In genomic region chr5:40441733-40442132, GRCh38 we compare ENCODE assay signal across 10 cellular contexts.
A peak's percentile ranks its signal among the peaks of the same experiment; 100 is the strongest.
DNase-seq lines count a peak whose midpoint lies in the region; ATAC-seq and TF ChIP-seq lines count a peak whose summit lies in the region.
"Had no signal": no experiment of that assay in that cellular context is flagged by ENCODE, and none has a peak within 500 bp of the region (broad histone marks: within the 10 kb centered on the region; RNA-seq: fewer than 3 reads in every experiment).

No MANE protein-coding gene starts in this region.

- ATAC-seq in CD4-positive, alpha-beta T cell (ENCODE audit: poor library complexity): peak; percentile 86
- peak; percentile 54 for ATAC-seq in HG03066 (IDR thresholded peaks at IDR 0.05; ENCODE audit: low read depth, unreplicated experiment)
- peak; percentile 42 to 44 for ATAC-seq in activated T-cell treated with anti-CD3 and anti-CD28 coated beads, Interleukin-2, amount 50 U/mL, for 72 hours (replicated peaks in 1 of 2)
- ATAC-seq in naive thymus-derived CD8-positive, alpha-beta T cell: peak; percentile 81 to 85
- ATAC-seq: sciatic nerve had no signal

- no peaks in the 10 kb centered on the region for H3K27me3 Mint-ChIP-seq in CD4-positive, alpha-beta T cell
- no peaks in the 10 kb centered on the region for H3K27me3 Mint-ChIP-seq in activated T-cell treated with anti-CD3 and anti-CD28 coated beads, Interleukin-2, amount 50 U/mL, for 72 hours (ENCODE audit: low read depth)
- H3K27me3 Mint-ChIP-seq in naive thymus-derived CD8-positive, alpha-beta T cell: no peaks in the 10 kb centered on the region
- H3K27me3 Mint-ChIP-seq in chondrocyte (ENCODE audit: low read depth): no peaks in the 10 kb centered on the region

- POLR2A ChIA-PET in CD4-positive, alpha-beta T cell (lab: Charles Lee): interaction anchor here (0.5 to 3.9 kb wide), 6 partner anchors 18 to 325 kb away, joined by 3 to 29 read pairs (median 4); partner anchors contain the start of gene PTGER4
- POLR2A ChIA-PET in naive thymus-derived CD8-positive, alpha-beta T cell (lab: Charles Lee): interaction anchor here (0.7 to 7.7 kb wide), 7 partner anchors 12 to 238 kb away, joined by 3 to 96 read pairs (median 4); partner anchors contain the start of gene PTGER4

- peaks cover 48% of the 10 kb centered on the region for H3K4me1 Mint-ChIP-seq in CD4-positive, alpha-beta T cell (ENCODE audit: low read depth)
- peaks cover 53% of the 10 kb centered on the region for H3K4me1 Mint-ChIP-seq in activated T-cell treated with anti-CD3 and anti-CD28 coated beads, Interleukin-2, amount 50 U/mL, for 72 hours (ENCODE audit: low read depth)
- H3K4me1 Mint-ChIP-seq in naive thymus-derived CD8-positive, alpha-beta T cell: peaks cover 26 to 51% (median 51%) of the 10 kb centered on the region in 4 donors
- peaks cover 21% of the 10 kb centered on the region for H3K4me1 Mint-ChIP-seq in chondrocyte (ENCODE audit: low read depth)

- no peaks in the 10 kb centered on the region for H3K9me3 ChIP-seq in CD4-positive, alpha-beta T cell (ENCODE audit: control insufficient read depth, low read length)

- H3K27ac Mint-ChIP-seq in CD4-positive, alpha-beta T cell: peak overlapping the region; percentile 87
- peak overlapping the region; percentile 88 for H3K27ac Mint-ChIP-seq in activated T-cell treated with anti-CD3 and anti-CD28 coated beads, Interleukin-2, amount 50 U/mL, for 72 hours
- H3K27ac Mint-ChIP-seq in naive thymus-derived CD8-positive, alpha-beta T cell: peak overlapping the region; percentile 85 to 99 (median 96)
- H3K27ac Mint-ChIP-seq in chondrocyte (ENCODE audit: unreplicated experiment): no peak overlapping the region

- no peaks in the 10 kb centered on the region for H3K27me3 ChIP-seq in CD4-positive, alpha-beta T cell (ENCODE audit: control insufficient read depth, insufficient read depth, low read length)

- peak in 6 of 10 experiments; percentile 10 to 44 (median 20) for DNase-seq in CD4-positive, alpha-beta T cell
- peak; percentile 40 to 42 for DNase-seq in activated T-cell treated with anti-CD3 and anti-CD28 coated beads, Interleukin-2, amount 50 U/mL, for 72 hours
- peak in 7 of 10 donors; percentile 5 to 67 (median 49) for DNase-seq in naive thymus-derived CD8-positive, alpha-beta T cell
- no peak for DNase-seq in chondrocyte (ENCODE audit: low spot score)
- DNase-seq in EL: no peak
- DNase-seq in DMS153 (lab: John Stamatoyannopoulos, UW): no peak
- DNase-seq in COR-L47 (lab: John Stamatoyannopoulos, UW): no peak

- no peak for TF ChIP-seq CTCF in CD4-positive, alpha-beta T cell (IDR thresholded peaks at IDR 0.05)
- TF ChIP-seq CTCF in chondrocyte (IDR thresholded peaks at IDR 0.05): no peak

- H3K27ac ChIP-seq in CD4-positive, alpha-beta T cell (ENCODE audit: low read depth, low read length): peak overlapping the region; percentile 34

- H3K4me3 Mint-ChIP-seq in CD4-positive, alpha-beta T cell: peak overlapping the region; percentile 66
- H3K4me3 Mint-ChIP-seq in activated T-cell treated with anti-CD3 and anti-CD28 coated beads, Interleukin-2, amount 50 U/mL, for 72 hours: peak overlapping the region; percentile 68 to 79
- peak overlapping the region; percentile 48 to 85 (median 76) for H3K4me3 Mint-ChIP-seq in naive thymus-derived CD8-positive, alpha-beta T cell
- H3K4me3 Mint-ChIP-seq in chondrocyte (ENCODE audit: unreplicated experiment): no peak overlapping the region
- H3K4me3 Mint-ChIP-seq: CD14-positive monocyte had no signal

- CTCF ChIA-PET in CD4-positive, alpha-beta T cell (lab: Charles Lee): interaction anchor here (0.8 to 1.5 kb wide), 5 partner anchors 9 to 74 kb away, joined by 3 to 5 read pairs (median 4); no protein-coding TSS in a partner anchor

- intact Hi-C loops in CD4-positive, alpha-beta T cell (cut with DNase I, micrococcal nuclease): loop anchor here (5.0 kb wide), 2 partner anchors 46 to 74 kb away; no protein-coding TSS in a partner anchor

- no peaks in the 10 kb centered on the region for H3K36me3 Mint-ChIP-seq in CD4-positive, alpha-beta T cell (ENCODE audit: low read depth)
- H3K36me3 Mint-ChIP-seq in activated T-cell treated with anti-CD3 and anti-CD28 coated beads, Interleukin-2, amount 50 U/mL, for 72 hours (ENCODE audit: insufficient read depth in 2 of 2): peaks cover 17 to 37% of the 10 kb centered on the region in 2 donors
- H3K36me3 Mint-ChIP-seq in naive thymus-derived CD8-positive, alpha-beta T cell: peaks cover 0 to 9% (median 7%) of the 10 kb centered on the region in 3 donors
- peaks cover 2% of the 10 kb centered on the region for H3K36me3 Mint-ChIP-seq in chondrocyte (ENCODE audit: low read depth)

- H3K9me3 Mint-ChIP-seq in CD4-positive, alpha-beta T cell: no peaks in the 10 kb centered on the region
- peaks cover 12 to 16% of the 10 kb centered on the region in 2 donors for H3K9me3 Mint-ChIP-seq in activated T-cell treated with anti-CD3 and anti-CD28 coated beads, Interleukin-2, amount 50 U/mL, for 72 hours
- H3K9me3 Mint-ChIP-seq in naive thymus-derived CD8-positive, alpha-beta T cell: peaks cover 0 to 19% (median 7%) of the 10 kb centered on the region in 9 donors
- peaks cover 18% of the 10 kb centered on the region for H3K9me3 Mint-ChIP-seq in chondrocyte (ENCODE audit: low read depth)

Comparison
In these comparisons a context has a peak if more than half of its experiments do, and no peak if none do; other contexts are left out.
1. DNase-seq: peak in CD4-positive, alpha-beta T cell (6 of 10), activated T-cell treated with anti-CD3 and anti-CD28 coated beads, Interleukin-2, amount 50 U/mL, for 72 hours (2 of 2) and naive thymus-derived CD8-positive, alpha-beta T cell (7 of 10); none in chondrocyte (single experiment), EL (single experiment), DMS153 (single experiment) and COR-L47 (single experiment).
2. Peak in every context shown above with its lines, with median percentiles within 50 percentile points of each other: ATAC-seq.